24 cellular contexts compared by ENCODE assay signal in the genomic region with DNA sequence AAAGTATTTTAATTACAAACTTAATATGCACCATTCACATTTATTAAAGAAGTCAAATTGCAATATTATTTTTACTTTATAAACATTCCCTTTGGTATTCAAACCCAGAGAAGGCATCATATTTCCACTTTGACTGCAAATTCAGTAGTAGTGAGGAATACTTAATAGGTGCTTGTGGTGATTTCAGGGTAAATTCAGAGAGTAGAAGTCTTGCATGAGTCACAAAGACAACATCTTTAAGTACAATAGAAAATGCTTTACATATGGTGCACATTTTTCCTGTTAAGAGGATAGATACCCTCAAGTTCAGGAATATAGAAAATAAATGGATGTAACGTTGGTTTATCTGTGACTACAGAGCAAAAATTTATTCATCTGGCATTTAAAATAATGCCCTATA.
DNase-seq lines count a peak whose midpoint lies in the region; ATAC-seq, FAIRE-seq and TF ChIP-seq lines count a peak whose summit lies in the region.
"Had no signal": no experiment of that assay in that cellular context is flagged by ENCODE, and none has a peak within 500 bp of the region (broad histone marks: within the 10 kb centered on the region; RNA-seq: fewer than 3 reads in every experiment).

No MANE protein-coding gene starts in this region.

- no peaks in the 10 kb centered on the region for H3K9me3 ChIP-seq in T-helper 17 cell (ENCODE audit: control insufficient read depth, low read length, poor library complexity, severe bottlenecking)
- H3K9me3 ChIP-seq: body of pancreas had no signal

- TF ChIP-seq CTCF in bronchial epithelial cell (IDR thresholded peaks at IDR 0.05; ENCODE audit: insufficient read depth, low read length, severe bottlenecking) (no peak), nephron progenitor cell (IDR thresholded peaks at IDR 0.05) (no peak)

- ATAC-seq in T-helper 17 cell, result no peak
- no peak for ATAC-seq in activated CD8-positive, alpha-beta T cell treated with anti-CD3 and anti-CD28 coated beads, Interleukin-2, amount 10 ng/mL, durations not matched to agents 7 days and 5 days
- ATAC-seq: body of pancreas; stimulated activated naive CD8-positive, alpha-beta T cell treated with anti-CD3 and anti-CD28 coated beads, Interleukin-15, amount 100 ng/mL, for 72 hours had no signal

- FAIRE-seq in bronchial epithelial cell (lab: Jason Lieb, UNC), result no peak
- FAIRE-seq: H1 had no signal

- no peak overlapping the region for H3K4me3 ChIP-seq in bronchial epithelial cell (ENCODE audit: low read depth, low read length)
- H3K4me3 ChIP-seq: body of pancreas had no signal

- H3K4me1 Mint-ChIP-seq in nephron progenitor cell (no peaks in the 10 kb centered on the region), T-helper 17 cell (no peaks in the 10 kb centered on the region)
- H3K4me1 Mint-ChIP-seq in activated CD8-positive, alpha-beta T cell treated with anti-CD3 and anti-CD28 coated beads, Interleukin-2, amount 10 ng/mL, durations not matched to agents 7 days and 5 days (ENCODE audit: low read depth), result no peaks in the 10 kb centered on the region
- H3K4me1 Mint-ChIP-seq: mesothelial cell of epicardium; nephron; stimulated activated naive CD8-positive, alpha-beta T cell treated with anti-CD3 and anti-CD28 coated beads, Interleukin-15, amount 100 ng/mL, for 72 hours had no signal

- H3K27me3 Mint-ChIP-seq in nephron progenitor cell (ENCODE audit: low read depth, poor library complexity), result no peaks in the 10 kb centered on the region
- no peaks in the 10 kb centered on the region for H3K27me3 Mint-ChIP-seq in T-helper 17 cell
- no peaks in the 10 kb centered on the region for H3K27me3 Mint-ChIP-seq in activated CD8-positive, alpha-beta T cell treated with anti-CD3 and anti-CD28 coated beads, Interleukin-2, amount 10 ng/mL, durations not matched to agents 7 days and 5 days (ENCODE audit: low read depth)
- H3K27me3 Mint-ChIP-seq: stimulated activated naive CD8-positive, alpha-beta T cell treated with anti-CD3 and anti-CD28 coated beads, Interleukin-15, amount 100 ng/mL, for 72 hours; type B pancreatic cell had no signal

- H3K27ac Mint-ChIP-seq in nephron progenitor cell (no peak overlapping the region), T-helper 17 cell (no peak overlapping the region)
- no peak overlapping the region for H3K27ac Mint-ChIP-seq in activated CD8-positive, alpha-beta T cell treated with anti-CD3 and anti-CD28 coated beads, Interleukin-2, amount 10 ng/mL, durations not matched to agents 7 days and 5 days
- H3K27ac Mint-ChIP-seq: mesothelial cell of epicardium, nephron, type B pancreatic cell had no signal

- POLR2A ChIA-PET in activated CD8-positive, alpha-beta T cell treated with anti-CD3 and anti-CD28 coated beads, Interleukin-2, amount 10 ng/mL, durations not matched to agents 7 days and 5 days (lab: Charles Lee), result no interaction called here

- H3K36me3 ChIP-seq in bronchial epithelial cell (ENCODE audit: control insufficient read depth, insufficient read depth, low read length), result no peaks in the 10 kb centered on the region

- H3K4me3 Mint-ChIP-seq in nephron progenitor cell (no peak overlapping the region), T-helper 17 cell (no peak overlapping the region)
- H3K4me3 Mint-ChIP-seq in activated CD8-positive, alpha-beta T cell treated with anti-CD3 and anti-CD28 coated beads, Interleukin-2, amount 10 ng/mL, durations not matched to agents 7 days and 5 days, result no peak overlapping the region
- H3K4me3 Mint-ChIP-seq: mesothelial cell of epicardium; nephron; stimulated activated naive CD8-positive, alpha-beta T cell treated with anti-CD3 and anti-CD28 coated beads, Interleukin-15, amount 100 ng/mL, for 72 hours; type B pancreatic cell had no signal

- H3K27me3 ChIP-seq in bronchial epithelial cell (ENCODE audit: control insufficient read depth, insufficient read depth, low read length), result no peaks in the 10 kb centered on the region
- H3K27me3 ChIP-seq: body of pancreas had no signal

- H3K36me3 Mint-ChIP-seq in nephron progenitor cell (ENCODE audit: low read depth) (no peaks in the 10 kb centered on the region), T-helper 17 cell (ENCODE audit: low read depth) (no peaks in the 10 kb centered on the region)
- H3K36me3 Mint-ChIP-seq in activated CD8-positive, alpha-beta T cell treated with anti-CD3 and anti-CD28 coated beads, Interleukin-2, amount 10 ng/mL, durations not matched to agents 7 days and 5 days (ENCODE audit: low read depth), result no peaks in the 10 kb centered on the region
- H3K36me3 Mint-ChIP-seq: mesothelial cell of epicardium, type B pancreatic cell had no signal

- H3K9me3 Mint-ChIP-seq in nephron progenitor cell, result no peaks in the 10 kb centered on the region
- H3K9me3 Mint-ChIP-seq in activated CD8-positive, alpha-beta T cell treated with anti-CD3 and anti-CD28 coated beads, Interleukin-2, amount 10 ng/mL, durations not matched to agents 7 days and 5 days (ENCODE audit: insufficient read depth), result peaks cover 6% of the 10 kb centered on the region
- H3K9me3 Mint-ChIP-seq: mesothelial cell of epicardium; stimulated activated naive CD8-positive, alpha-beta T cell treated with anti-CD3 and anti-CD28 coated beads, Interleukin-15, amount 100 ng/mL, for 72 hours had no signal

- CTCF ChIA-PET in activated CD8-positive, alpha-beta T cell treated with anti-CD3 and anti-CD28 coated beads, Interleukin-2, amount 10 ng/mL, durations not matched to agents 7 days and 5 days (lab: Charles Lee), result no interaction called here

- DNase-seq in ELR (ENCODE audit: low read depth) (peak; percentile 13), LHCN-M2 (ENCODE audit: low read depth) (peak; percentile 66), bronchial epithelial cell (ENCODE audit: low read depth) (peak; percentile 2), non-pigmented ciliary epithelial cell (ENCODE audit: low read depth) (peak; percentile 55), nephron progenitor cell (no peak), epidermal melanocyte (ENCODE audit: insufficient read length, low spot score) (no peak), T-helper 17 cell (no peak)
- DNase-seq in activated CD8-positive, alpha-beta T cell treated with anti-CD3 and anti-CD28 coated beads, Interleukin-2, amount 10 ng/mL, durations not matched to agents 7 days and 5 days, result no peak
- DNase-seq: activated CD4-positive, alpha-beta T cell treated with anti-CD3 and anti-CD28 coated beads, Interleukin-2, amount 50 U/mL, for 4 hours; activated naive CD4-positive, alpha-beta T cell; AML-193; body of pancreas; cortex of kidney; KBM-7; NCI-H1092; OCI-M1; SHP77; stimulated activated CD4-positive, alpha-beta T cell treated with anti-CD3 and anti-CD28 coated beads, Interleukin-2, amount 100 ng/mL, for 48 hours; stimulated activated naive CD8-positive, alpha-beta T cell treated with anti-CD3 and anti-CD28 coated beads, Interleukin-15, amount 100 ng/mL, for 72 hours; T-helper 1 cell had no signal

Comparison
In these comparisons a context has a peak if more than half of its experiments do, and no peak if none do; other contexts are left out.
1. DNase-seq: peak in ELR (single experiment), LHCN-M2 (single experiment), bronchial epithelial cell (single experiment) and non-pigmented ciliary epithelial cell (single experiment); none in nephron progenitor cell (single experiment), epidermal melanocyte (single experiment), T-helper 17 cell (0 of 3) and activated CD8-positive, alpha-beta T cell treated with anti-CD3 and anti-CD28 coated beads, Interleukin-2, amount 10 ng/mL, durations not matched to agents 7 days and 5 days (single experiment).